28 cellular contexts compared by ENCODE assay signal in the genomic region with DNA sequence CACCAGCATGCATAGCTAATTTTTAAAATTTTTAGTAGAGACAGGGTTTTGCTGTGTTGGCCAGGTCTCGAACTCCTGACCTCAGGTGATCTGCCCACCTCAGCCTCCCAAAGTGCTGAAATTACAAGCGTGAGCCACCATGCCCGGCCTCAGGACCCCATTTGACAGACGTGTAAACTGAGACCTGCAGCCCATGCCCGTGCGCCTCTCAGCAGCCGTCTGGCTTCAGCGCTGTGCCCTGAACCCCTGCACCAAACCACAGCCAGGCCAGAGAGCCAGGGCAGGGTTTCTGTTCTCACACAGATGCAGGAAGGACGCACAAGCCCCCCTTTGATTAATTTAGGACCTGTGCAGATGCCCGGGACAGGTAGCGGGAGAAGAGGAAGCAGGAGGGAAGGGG. TPM values are rescaled to one million over a fixed set of nuclear protein-coding genes. Genes with fewer than 3 reads are reported as not detected.
"Had no signal": no experiment of that assay in that cellular context is flagged by ENCODE, and none has a peak within 500 bp of the region (broad histone marks: within the 10 kb centered on the region; RNA-seq: fewer than 3 reads in every experiment).

No MANE protein-coding gene starts in this region.

- H3K27ac Mint-ChIP-seq: naive thymus-derived CD4-positive, alpha-beta T cell had no signal

- H3K4me3 Mint-ChIP-seq: naive thymus-derived CD4-positive, alpha-beta T cell; neural crest cell had no signal

- H3K4me3 ChIP-seq: heart right ventricle, left lung, lung, stomach, thoracic aorta, transverse colon had no signal

- H3K4me1 ChIP-seq: heart right ventricle, stomach, transverse colon had no signal

- H3K9me3 ChIP-seq: heart right ventricle, left lung, stomach, thoracic aorta, transverse colon had no signal

- H3K4me1 Mint-ChIP-seq: neural crest cell had no signal

- H3K27ac ChIP-seq: heart right ventricle, left lung, stomach, thoracic aorta, transverse colon had no signal

- H3K36me3 Mint-ChIP-seq: naive thymus-derived CD4-positive, alpha-beta T cell had no signal

- H3K9me3 Mint-ChIP-seq: naive thymus-derived CD4-positive, alpha-beta T cell; neural crest cell had no signal

- ATAC-seq: esophagus mucosa; heart right ventricle; left lung; naive thymus-derived CD4-positive, alpha-beta T cell had no signal

- DNase-seq: central memory CD4-positive, alpha-beta T cell; cortex of kidney; effector memory CD4-positive, alpha-beta T cell; heart right ventricle; hypothalamus; mesendoderm; naive thymus-derived CD4-positive, alpha-beta T cell; small intestine; stimulated activated CD4-positive, alpha-beta T cell treated with anti-CD3 and anti-CD28 coated beads, Interleukin-4, amount 100 ng/mL, for 1 hour; stimulated activated CD8-positive, alpha-beta memory T cell treated with anti-CD3 and anti-CD28 coated beads, Interleukin-4, amount 100 ng/mL, for 48 hours; stimulated activated naive CD4-positive, alpha-beta T cell; stomach; substantia nigra; transverse colon had no signal

- FAIRE-seq: endometrium, frontal cortex, islet of Langerhans, small intestine had no signal

- H3K36me3 ChIP-seq: heart right ventricle, left lung, stomach, thoracic aorta, transverse colon had no signal

RNA-seq across cellular contexts. Expression of gene FFAR1, which starts 7.3 kb away (rescaled TPM):
- total RNA-seq: esophagus mucosa, fibroblast of lung, frontal cortex, glomerular endothelial cell, heart right ventricle, left lung, neural crest cell, osteocyte, pulmonary artery endothelial cell, thoracic aorta, ureter had no signal
- polyA plus RNA-seq: fibroblast of lung; heart right ventricle; naive thymus-derived CD4-positive, alpha-beta T cell; stomach had no signal

RNA-seq across cellular contexts. Expression of gene CD22, which starts 11.4 kb away (rescaled TPM):
- total RNA-seq: frontal cortex, neural crest cell, osteocyte, pulmonary artery endothelial cell had no signal

RNA-seq across cellular contexts. Expression of gene FFAR3, which starts 17.8 kb away (rescaled TPM):
- total RNA-seq: esophagus mucosa, fibroblast of lung, frontal cortex, glomerular endothelial cell, neural crest cell, osteocyte, pulmonary artery endothelial cell, stomach, thoracic aorta, ureter had no signal
- polyA plus RNA-seq: fibroblast of lung; naive thymus-derived CD4-positive, alpha-beta T cell had no signal

RNA-seq across cellular contexts. Expression of gene GPR42, which starts 30.4 kb away (rescaled TPM):
- total RNA-seq: esophagus mucosa, fibroblast of lung, frontal cortex, glomerular endothelial cell, heart right ventricle, left lung, neural crest cell, osteocyte, pulmonary artery endothelial cell, stomach, thoracic aorta, transverse colon, ureter had no signal
- polyA plus RNA-seq: fibroblast of lung; heart right ventricle; naive thymus-derived CD4-positive, alpha-beta T cell had no signal

RNA-seq across cellular contexts. Expression of gene MAG, which starts 48.5 kb away (rescaled TPM):
- total RNA-seq: esophagus mucosa, frontal cortex, glomerular endothelial cell, left lung, mononuclear cell, neural crest cell, osteocyte, pulmonary artery endothelial cell, transverse colon, ureter had no signal
- polyA plus RNA-seq: fibroblast of lung, small intestine had no signal
